In genomic region chr3:106731230-106731629, GRCh38 we compare ENCODE assay signal across 15 cellular contexts.
A peak's percentile ranks its signal among the peaks of the same experiment; 100 is the strongest.
DNase-seq lines count a peak whose midpoint lies in the region; ATAC-seq and TF ChIP-seq lines count a peak whose summit lies in the region.
"Had no signal": no experiment of that assay in that cellular context is flagged by ENCODE, and none has a peak within 500 bp of the region (broad histone marks: within the 10 kb centered on the region; RNA-seq: fewer than 3 reads in every experiment).

No MANE protein-coding gene starts in this region.

- H3K4me3 Mint-ChIP-seq in stimulated activated memory B cell treated with anti-CD40 and anti-IgM and Interleukin-4, amounts not matched to agents 10 μg/mL and 1 μg/mL and 100 μg/mL, for 72 hours, result no peak overlapping the region
- H3K4me3 Mint-ChIP-seq: CD14-positive monocyte; CD8-positive, alpha-beta T cell; IgD-negative memory B cell had no signal

- no peaks in the 10 kb centered on the region for H4K20me1 ChIP-seq in GM23248 (ENCODE audit: insufficient read depth)
- no peaks in the 10 kb centered on the region for H4K20me1 ChIP-seq in smooth muscle cell (ENCODE audit: low read depth)

- ATAC-seq in right lobe of liver (peak; percentile 32 to 70 (median 54)), Right ventricle myocardium inferior (no peak)
- peak; percentile 18 for ATAC-seq in stimulated activated memory B cell treated with anti-CD40 and anti-IgM and Interleukin-4, amounts not matched to agents 10 μg/mL and 1 μg/mL and 100 μg/mL, for 72 hours
- ATAC-seq: A549; CD8-positive, alpha-beta T cell; HCT116 had no signal

- peaks cover 8% of the 10 kb centered on the region for H3K27me3 Mint-ChIP-seq in stimulated activated memory B cell treated with anti-CD40 and anti-IgM and Interleukin-4, amounts not matched to agents 10 μg/mL and 1 μg/mL and 100 μg/mL, for 72 hours

- DNase-seq in GM23248 (no peak), M059J (ENCODE audit: low read depth) (peak; percentile 43), right lobe of liver (no peak), uterus (no peak), smooth muscle cell (lab: John Stamatoyannopoulos, UW; ENCODE audit: unreplicated experiment) (no peak), Right ventricle myocardium inferior (ENCODE audit: missing footprints) (no peak)
- DNase-seq: CD8-positive, alpha-beta T cell; COR-L47; DND-41; GF-D8 had no signal

- H3K27me3 ChIP-seq in GM23248 (replicated peaks; ENCODE audit: insufficient read depth) (no peaks in the 10 kb centered on the region), right lobe of liver (no peaks in the 10 kb centered on the region), uterus (no peaks in the 10 kb centered on the region), smooth muscle cell (ENCODE audit: low read depth) (no peaks in the 10 kb centered on the region)

- 92 to 95% methylated on average over 2 of the region's 2 CpGs for WGBS in GM23248 (ENCODE audit: low coverage in 1 of 2, low lambda C conversion rate in 2 of 2, missing lambda C conversion rate in 2 of 2), 2 experiments
- 44% methylated on average over 2 of the region's 2 CpGs for WGBS in right lobe of liver (ENCODE audit: insufficient coverage, low coverage, low lambda C conversion rate, missing lambda C conversion rate)
- WGBS in smooth muscle cell (ENCODE audit: low lambda C conversion rate), result 94% methylated on average over 2 of the region's 2 CpGs

- TF ChIP-seq CTCF in right lobe of liver (IDR thresholded peaks at IDR 0.05) (no peak), uterus (IDR thresholded peaks at IDR 0.05) (no peak), smooth muscle cell (IDR thresholded peaks at IDR 0.05; ENCODE audit: borderline replicate concordance, insufficient read depth, poor library complexity, severe bottlenecking) (no peak)

- H3F3A ChIP-seq in GM23248 (ENCODE audit: insufficient read depth), result peaks cover 37% of the 10 kb centered on the region
- no peaks in the 10 kb centered on the region for H3F3A ChIP-seq in smooth muscle cell (ENCODE audit: low read depth)

- H2AFZ ChIP-seq in GM23248, result peak overlapping the region; percentile 59; the same call in 1 of the 2 replicates
- no peak overlapping the region for H2AFZ ChIP-seq in smooth muscle cell (ENCODE audit: low read depth)

- H3K9me3 ChIP-seq in GM23248 (ENCODE audit: low read depth) (no peaks in the 10 kb centered on the region), right lobe of liver (no peaks in the 10 kb centered on the region), uterus (no peaks in the 10 kb centered on the region), smooth muscle cell (replicated peaks; ENCODE audit: low read depth) (no peaks in the 10 kb centered on the region)
- H3K9me3 ChIP-seq: A549 had no signal

- H3K4me2 ChIP-seq in GM23248 (ENCODE audit: unreplicated experiment) (no peak overlapping the region), smooth muscle cell (no peak overlapping the region)
- H3K4me2 ChIP-seq: A549 had no signal

- TF ChIP-seq POLR2A in right lobe of liver (IDR thresholded peaks at IDR 0.05) (no peak), uterus (IDR thresholded peaks at IDR 0.05) (no peak)

- H3K4me1 Mint-ChIP-seq in stimulated activated memory B cell treated with anti-CD40 and anti-IgM and Interleukin-4, amounts not matched to agents 10 μg/mL and 1 μg/mL and 100 μg/mL, for 72 hours, result no peaks in the 10 kb centered on the region
- H3K4me1 Mint-ChIP-seq: CD14-positive monocyte had no signal

- H3K27ac ChIP-seq in GM23248 (no peak overlapping the region), right lobe of liver (no peak overlapping the region), uterus (no peak overlapping the region), smooth muscle cell (ENCODE audit: low read depth) (no peak overlapping the region)
- H3K27ac ChIP-seq: A549 had no signal

- no peaks in the 10 kb centered on the region for H3K36me3 Mint-ChIP-seq in stimulated activated memory B cell treated with anti-CD40 and anti-IgM and Interleukin-4, amounts not matched to agents 10 μg/mL and 1 μg/mL and 100 μg/mL, for 72 hours
- H3K36me3 Mint-ChIP-seq: CD14-positive monocyte; CD8-positive, alpha-beta T cell; IgD-negative memory B cell had no signal

- no peaks in the 10 kb centered on the region for H3K36me3 ChIP-seq in GM23248 (ENCODE audit: low read depth)
- H3K36me3 ChIP-seq in right lobe of liver, result no peaks in the 10 kb centered on the region
- H3K36me3 ChIP-seq in uterus, result no peaks in the 10 kb centered on the region
- no peaks in the 10 kb centered on the region for H3K36me3 ChIP-seq in smooth muscle cell (ENCODE audit: low read depth)

- in situ Hi-C loops in GM23248 (cut with MboI), result no loop called here

- intact Hi-C loops in right lobe of liver (cut with DNase I) (no loop called here), uterus (cut with DNase I; ENCODE audit: low total_unique reads) (no loop called here), Right ventricle myocardium inferior (cut with DNase I) (no loop called here)

- no peaks in the 10 kb centered on the region for H3K9me3 Mint-ChIP-seq in stimulated activated memory B cell treated with anti-CD40 and anti-IgM and Interleukin-4, amounts not matched to agents 10 μg/mL and 1 μg/mL and 100 μg/mL, for 72 hours
- H3K9me3 Mint-ChIP-seq: CD8-positive, alpha-beta T cell; IgD-negative memory B cell had no signal

- no peak overlapping the region for H3K9ac ChIP-seq in GM23248
- no peak overlapping the region for H3K9ac ChIP-seq in smooth muscle cell (ENCODE audit: low read depth)

- no peak overlapping the region for H3K27ac Mint-ChIP-seq in stimulated activated memory B cell treated with anti-CD40 and anti-IgM and Interleukin-4, amounts not matched to agents 10 μg/mL and 1 μg/mL and 100 μg/mL, for 72 hours
- H3K27ac Mint-ChIP-seq: CD14-positive monocyte; CD8-positive, alpha-beta T cell; IgD-negative memory B cell had no signal

- H3K4me1 ChIP-seq in GM23248 (ENCODE audit: insufficient read depth), result peaks cover 45% of the 10 kb centered on the region
- H3K4me1 ChIP-seq in right lobe of liver, result no peaks in the 10 kb centered on the region
- H3K4me1 ChIP-seq in uterus, result no peaks in the 10 kb centered on the region
- peaks cover 8% of the 10 kb centered on the region for H3K4me1 ChIP-seq in smooth muscle cell (ENCODE audit: low read depth)

- no peak overlapping the region for H3K4me3 ChIP-seq in GM23248
- H3K4me3 ChIP-seq in right lobe of liver, result no peak overlapping the region
- no peak overlapping the region for H3K4me3 ChIP-seq in uterus
- no peak overlapping the region for H3K4me3 ChIP-seq in smooth muscle cell
- H3K4me3 ChIP-seq: A549 had no signal

- no peaks in the 10 kb centered on the region for H3K9me2 ChIP-seq in GM23248 (ENCODE audit: insufficient read depth)

- H3K79me2 ChIP-seq in GM23248 (ENCODE audit: insufficient read depth) (no peaks in the 10 kb centered on the region), smooth muscle cell (ENCODE audit: low read depth) (no peaks in the 10 kb centered on the region)
